26 cellular contexts compared by ENCODE assay signal in the genomic region with DNA sequence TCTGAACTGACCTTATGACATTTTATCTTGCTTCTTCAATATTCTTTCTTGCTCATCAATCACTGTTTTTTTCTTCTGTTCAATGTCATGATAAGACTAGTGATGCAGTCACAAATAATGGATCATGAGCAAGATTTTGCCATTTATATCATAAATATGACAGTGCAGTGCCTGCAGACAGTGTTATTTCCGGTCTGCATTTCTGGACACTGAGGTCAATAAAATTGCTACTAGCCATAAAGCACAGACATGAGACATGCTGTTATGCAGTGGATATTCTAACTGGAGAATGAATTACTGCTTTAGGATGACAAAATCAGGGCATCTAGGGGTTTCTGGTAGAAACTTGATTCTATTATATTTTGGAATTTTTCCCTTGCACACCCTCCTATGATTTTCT.
DNase-seq lines count a peak whose midpoint lies in the region; ATAC-seq and TF ChIP-seq lines count a peak whose summit lies in the region.
"Had no signal": no experiment of that assay in that cellular context is flagged by ENCODE, and none has a peak within 500 bp of the region (broad histone marks: within the 10 kb centered on the region; RNA-seq: fewer than 3 reads in every experiment).

No MANE protein-coding gene starts in this region.

- H3K36me3 ChIP-seq in Karpas-422 (ENCODE audit: insufficient read depth, low read length) (no peaks in the 10 kb centered on the region), brain microvascular endothelial cell (replicated peaks) (no peaks in the 10 kb centered on the region), smooth muscle cell (ENCODE audit: low read depth) (no peaks in the 10 kb centered on the region)
- H3K36me3 ChIP-seq: MG63, SJSA1 had no signal

- in situ Hi-C loops in brain microvascular endothelial cell (cut with HindIII; ENCODE audit: low pct_ligation_motif_present, low sequenced_read_pairs): no loop called here

- H3K4me1 Mint-ChIP-seq in activated naive CD4-positive, alpha-beta T cell treated with anti-CD3 and anti-CD28 coated beads, Interleukin-2, amount 10 ng/mL, durations not matched to agents 7 days and 5 days: no peaks in the 10 kb centered on the region
- H3K4me1 Mint-ChIP-seq: B cell had no signal

- ATAC-seq in left colon (peak; percentile 31), HG02798 (IDR thresholded peaks at IDR 0.05; ENCODE audit: poor library complexity, unreplicated experiment) (no peak)
- ATAC-seq: CD8-positive, alpha-beta T cell; HCT116; HepG2; PC-3 had no signal

- H3K9ac ChIP-seq in Karpas-422 (ENCODE audit: low read length): no peak overlapping the region
- no peak overlapping the region for H3K9ac ChIP-seq in smooth muscle cell (ENCODE audit: low read depth)

- H3K9me3 Mint-ChIP-seq in activated naive CD4-positive, alpha-beta T cell treated with anti-CD3 and anti-CD28 coated beads, Interleukin-2, amount 10 ng/mL, durations not matched to agents 7 days and 5 days: peaks cover 4% of the 10 kb centered on the region

- TF ChIP-seq CTCF in brain microvascular endothelial cell (IDR thresholded peaks at IDR 0.05; ENCODE audit: low read depth, low read length, missing control alignments): no peak
- TF ChIP-seq CTCF in smooth muscle cell (IDR thresholded peaks at IDR 0.05; ENCODE audit: borderline replicate concordance, insufficient read depth, poor library complexity, severe bottlenecking): no peak

- H3K27me3 ChIP-seq in Karpas-422 (ENCODE audit: low read length) (no peaks in the 10 kb centered on the region), brain microvascular endothelial cell (replicated peaks) (no peaks in the 10 kb centered on the region), smooth muscle cell (ENCODE audit: low read depth) (no peaks in the 10 kb centered on the region)
- H3K27me3 ChIP-seq: MG63, SJSA1 had no signal

- DNase-seq in Karpas-422 (no peak), brain microvascular endothelial cell (peak; percentile 58), left colon (no peak), smooth muscle cell (lab: John Stamatoyannopoulos, UW; ENCODE audit: unreplicated experiment) (no peak), NCI-H69 (lab: John Stamatoyannopoulos, UW) (no peak)
- no peak for DNase-seq in stimulated activated naive CD4-positive, alpha-beta T cell treated with Interleukin-2 at 50 U/mL for 16 hours (lab: John Stamatoyannopoulos, UW)
- DNase-seq in activated naive CD4-positive, alpha-beta T cell treated with anti-CD3 and anti-CD28 coated beads, Interleukin-2, amount 10 ng/mL, durations not matched to agents 7 days and 5 days: no peak
- DNase-seq: Caco-2; CD8-positive, alpha-beta T cell; Kasumi-1; MG63; NCI-H1105 treated with DMSO at 0.1 percent for 48 hours; NCI-H146; NCI-H2029; NCI-H446; NCI-H524 treated with DMSO at 0.1 percent for 48 hours; NCI-H82; NK-92 treated with Interleukin-12 subunit alpha and Interleukin-12 subunit beta, amount 100 ng/mL, for 24 hours; PC-3 had no signal

- H3K4me3 ChIP-seq in Karpas-422 (ENCODE audit: low read length): no peak overlapping the region
- no peak overlapping the region for H3K4me3 ChIP-seq in brain microvascular endothelial cell (ENCODE audit: low read depth, low read length)
- H3K4me3 ChIP-seq in smooth muscle cell: no peak overlapping the region
- H3K4me3 ChIP-seq: MG63, SJSA1 had no signal

- intact Hi-C loops in left colon (cut with DNase I, micrococcal nuclease): no loop called here

- H3K79me2 ChIP-seq in Karpas-422 (ENCODE audit: low read length): no peaks in the 10 kb centered on the region
- H3K79me2 ChIP-seq in smooth muscle cell (ENCODE audit: low read depth): no peaks in the 10 kb centered on the region

- no peaks in the 10 kb centered on the region for H3F3A ChIP-seq in smooth muscle cell (ENCODE audit: low read depth)

- H3K4me3 Mint-ChIP-seq in activated naive CD4-positive, alpha-beta T cell treated with anti-CD3 and anti-CD28 coated beads, Interleukin-2, amount 10 ng/mL, durations not matched to agents 7 days and 5 days: no peak overlapping the region
- H3K4me3 Mint-ChIP-seq: B cell; CD8-positive, alpha-beta T cell had no signal

- no peaks in the 10 kb centered on the region for H3K9me2 ChIP-seq in Karpas-422 (replicated peaks; ENCODE audit: insufficient read depth, low read length)

- CTCF ChIA-PET in activated naive CD4-positive, alpha-beta T cell treated with anti-CD3 and anti-CD28 coated beads, Interleukin-2, amount 10 ng/mL, durations not matched to agents 7 days and 5 days (lab: Charles Lee): no interaction called here

- no peaks in the 10 kb centered on the region for H3K9me3 ChIP-seq in Karpas-422 (ENCODE audit: low read length)
- no peaks in the 10 kb centered on the region for H3K9me3 ChIP-seq in smooth muscle cell (replicated peaks; ENCODE audit: low read depth)
- H3K9me3 ChIP-seq: MG63 had no signal

- no peaks in the 10 kb centered on the region for H4K20me1 ChIP-seq in Karpas-422 (ENCODE audit: insufficient read depth, low read depth, low read length)
- no peaks in the 10 kb centered on the region for H4K20me1 ChIP-seq in smooth muscle cell (ENCODE audit: low read depth)

- no peak overlapping the region for H3K27ac ChIP-seq in Karpas-422 (ENCODE audit: low read length)
- no peak overlapping the region for H3K27ac ChIP-seq in brain microvascular endothelial cell
- peak overlapping the region; percentile 84 for H3K27ac ChIP-seq in smooth muscle cell (ENCODE audit: low read depth)
- H3K27ac ChIP-seq: C4-2B, HL-60, SJSA1 had no signal

- 0 out of 2 replicates have a peak overlapping the region, but pooled peaks have one; percentile 7 for H2AFZ ChIP-seq in Karpas-422 (ENCODE audit: low read length)
- no peak overlapping the region for H2AFZ ChIP-seq in smooth muscle cell (ENCODE audit: low read depth)

- 71% methylated on average over 1 of the region's 1 CpG for WGBS in smooth muscle cell (ENCODE audit: low lambda C conversion rate)

- H3K27ac Mint-ChIP-seq in activated naive CD4-positive, alpha-beta T cell treated with anti-CD3 and anti-CD28 coated beads, Interleukin-2, amount 10 ng/mL, durations not matched to agents 7 days and 5 days: no peak overlapping the region
- H3K27ac Mint-ChIP-seq: B cell; CD8-positive, alpha-beta T cell had no signal

- no peaks in the 10 kb centered on the region for H3K27me3 Mint-ChIP-seq in activated naive CD4-positive, alpha-beta T cell treated with anti-CD3 and anti-CD28 coated beads, Interleukin-2, amount 10 ng/mL, durations not matched to agents 7 days and 5 days
- H3K27me3 Mint-ChIP-seq: B cell had no signal

- no peaks in the 10 kb centered on the region for H3K36me3 Mint-ChIP-seq in activated naive CD4-positive, alpha-beta T cell treated with anti-CD3 and anti-CD28 coated beads, Interleukin-2, amount 10 ng/mL, durations not matched to agents 7 days and 5 days
- H3K36me3 Mint-ChIP-seq: CD8-positive, alpha-beta T cell had no signal

- H3K4me2 ChIP-seq in Karpas-422 (ENCODE audit: low read depth, low read length, poor library complexity, severe bottlenecking) (no peak overlapping the region), smooth muscle cell (peak overlapping the region; percentile 20)

- H3K4me1 ChIP-seq in Karpas-422 (ENCODE audit: low read length) (no peaks in the 10 kb centered on the region), smooth muscle cell (ENCODE audit: low read depth) (peaks cover 9% of the 10 kb centered on the region)
- H3K4me1 ChIP-seq: Caco-2, SJSA1 had no signal
